ENCODE assay signal across 9 cellular contexts in genomic region chr2:186639939-186640338, GRCh38. TPM values are rescaled to one million over a fixed set of nuclear protein-coding genes. Genes with fewer than 3 reads are reported as not detected.
DNase-seq lines count a peak whose midpoint lies in the region; ATAC-seq, FAIRE-seq and TF ChIP-seq lines count a peak whose summit lies in the region.
"Had no signal": no experiment of that assay in that cellular context is flagged by ENCODE, and none has a peak within 500 bp of the region (broad histone marks: within the 10 kb centered on the region; RNA-seq: fewer than 3 reads in every experiment).

No MANE protein-coding gene starts in this region.

- H3K27ac Mint-ChIP-seq in activated naive CD4-positive, alpha-beta T cell treated with anti-CD3 and anti-CD28 coated beads for 36 hours: peak overlapping the region; percentile 11

- CTCF ChIA-PET in activated naive CD4-positive, alpha-beta T cell treated with anti-CD3 and anti-CD28 coated beads for 36 hours (lab: Charles Lee): interaction anchor here (0.5 to 5.0 kb wide), 5 partner anchors 40 to 1353 kb away, joined by 3 to 75 read pairs (median 5); no protein-coding TSS in a partner anchor

- TF ChIP-seq CTCF in D721Med (IDR thresholded peaks at IDR 0.05; ENCODE audit: insufficient read depth, missing control alignments): no peak

- H3K4me3 Mint-ChIP-seq in activated naive CD4-positive, alpha-beta T cell treated with anti-CD3 and anti-CD28 coated beads for 36 hours: no peak overlapping the region

- peak; percentile 77 for ATAC-seq in GM21723 (IDR thresholded peaks at IDR 0.05; ENCODE audit: unreplicated experiment)
- peak; percentile 61 for ATAC-seq in HG03342 (IDR thresholded peaks at IDR 0.05; ENCODE audit: unreplicated experiment)
- peak; percentile 73 for ATAC-seq in stimulated activated naive CD8-positive, alpha-beta T cell treated with anti-CD3 and anti-CD28 coated beads, Interleukin-15, Interleukin-2, amounts not matched to agents 100 U/mL and 50 U/mL, for 24 hours
- ATAC-seq in esophagus mucosa: no peak

- intact Hi-C loops in activated naive CD4-positive, alpha-beta T cell treated with anti-CD3 and anti-CD28 coated beads for 36 hours (cut with micrococcal nuclease): loop anchor here (2.0 to 10.0 kb wide), 3 partner anchors 65 to 645 kb away; no protein-coding TSS in a partner anchor

- no peak for FAIRE-seq in D721Med (lab: Jason Lieb, UNC)

- H3K9me3 Mint-ChIP-seq in activated naive CD4-positive, alpha-beta T cell treated with anti-CD3 and anti-CD28 coated beads for 36 hours: no peaks in the 10 kb centered on the region

- H3K27me3 Mint-ChIP-seq in activated naive CD4-positive, alpha-beta T cell treated with anti-CD3 and anti-CD28 coated beads for 36 hours (ENCODE audit: low read depth): no peaks in the 10 kb centered on the region

- DNase-seq in activated naive CD4-positive, alpha-beta T cell treated with anti-CD3 and anti-CD28 coated beads for 36 hours: peak; percentile 16
- no peak for DNase-seq in activated naive CD4-positive, alpha-beta T cell treated with anti-CD3 and anti-CD28 coated beads, Interleukin-2, amount 50 U/mL, for 16 hours
- DNase-seq in stimulated activated naive CD8-positive, alpha-beta T cell treated with anti-CD3 and anti-CD28 coated beads, Interleukin-15, Interleukin-2, amounts not matched to agents 100 U/mL and 50 U/mL, for 24 hours: no peak
- DNase-seq in NCI-H146 (lab: John Stamatoyannopoulos, UW) (no peak), D721Med (ENCODE audit: insufficient read length, low spot score) (no peak)
- DNase-seq: spleen had no signal

- peaks cover 3% of the 10 kb centered on the region for H3K36me3 Mint-ChIP-seq in activated naive CD4-positive, alpha-beta T cell treated with anti-CD3 and anti-CD28 coated beads for 36 hours (ENCODE audit: low read depth)

- H3K4me1 Mint-ChIP-seq in activated naive CD4-positive, alpha-beta T cell treated with anti-CD3 and anti-CD28 coated beads for 36 hours (ENCODE audit: low read depth): peaks cover 24% of the 10 kb centered on the region

RNA-seq across cellular contexts. Expression of gene ITGAV, which starts 50.1 kb away (rescaled TPM):
- total RNA-seq in activated naive CD4-positive, alpha-beta T cell treated with anti-CD3 and anti-CD28 coated beads for 36 hours: 1 to 10 TPM; 4.5 to 5.0 TPM
- 28.1 TPM for total RNA-seq in esophagus mucosa

RNA-seq across cellular contexts. Expression of gene FAM171B, which starts 53.9 kb away (rescaled TPM):
- under 1 TPM; 0.14 to 0.42 TPM for total RNA-seq in activated naive CD4-positive, alpha-beta T cell treated with anti-CD3 and anti-CD28 coated beads for 36 hours
- total RNA-seq in esophagus mucosa: 1.2 TPM
